In the genomic region with DNA sequence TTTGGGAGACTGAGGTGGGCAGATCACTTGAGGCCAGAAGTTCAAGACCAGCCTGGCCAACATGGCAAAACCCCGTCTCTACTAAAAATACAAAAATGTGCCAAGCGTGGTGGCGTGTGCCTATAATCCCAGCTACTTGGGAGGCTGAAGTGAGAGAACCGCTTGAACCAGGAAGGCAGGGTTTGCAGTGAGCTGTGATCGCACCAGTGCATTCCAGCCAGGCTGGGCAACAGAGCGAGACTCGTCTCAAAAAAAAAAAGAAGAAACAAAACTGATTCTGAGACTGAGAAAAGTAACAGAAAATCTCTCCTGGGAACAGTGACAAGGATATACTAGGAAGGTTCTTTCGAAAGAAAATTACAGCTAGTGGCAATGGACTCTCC, we compare ENCODE assay signal across 1 cellular context.
TF ChIP-seq lines count a peak whose summit lies in the region.

No MANE protein-coding gene starts in this region.

TF ChIP-seq in GM23338, 12 proteins besides CTCF, POLR2A, EP300 and RAD21 (continued from another document):
- TF ChIP-seq, protein P1, sequence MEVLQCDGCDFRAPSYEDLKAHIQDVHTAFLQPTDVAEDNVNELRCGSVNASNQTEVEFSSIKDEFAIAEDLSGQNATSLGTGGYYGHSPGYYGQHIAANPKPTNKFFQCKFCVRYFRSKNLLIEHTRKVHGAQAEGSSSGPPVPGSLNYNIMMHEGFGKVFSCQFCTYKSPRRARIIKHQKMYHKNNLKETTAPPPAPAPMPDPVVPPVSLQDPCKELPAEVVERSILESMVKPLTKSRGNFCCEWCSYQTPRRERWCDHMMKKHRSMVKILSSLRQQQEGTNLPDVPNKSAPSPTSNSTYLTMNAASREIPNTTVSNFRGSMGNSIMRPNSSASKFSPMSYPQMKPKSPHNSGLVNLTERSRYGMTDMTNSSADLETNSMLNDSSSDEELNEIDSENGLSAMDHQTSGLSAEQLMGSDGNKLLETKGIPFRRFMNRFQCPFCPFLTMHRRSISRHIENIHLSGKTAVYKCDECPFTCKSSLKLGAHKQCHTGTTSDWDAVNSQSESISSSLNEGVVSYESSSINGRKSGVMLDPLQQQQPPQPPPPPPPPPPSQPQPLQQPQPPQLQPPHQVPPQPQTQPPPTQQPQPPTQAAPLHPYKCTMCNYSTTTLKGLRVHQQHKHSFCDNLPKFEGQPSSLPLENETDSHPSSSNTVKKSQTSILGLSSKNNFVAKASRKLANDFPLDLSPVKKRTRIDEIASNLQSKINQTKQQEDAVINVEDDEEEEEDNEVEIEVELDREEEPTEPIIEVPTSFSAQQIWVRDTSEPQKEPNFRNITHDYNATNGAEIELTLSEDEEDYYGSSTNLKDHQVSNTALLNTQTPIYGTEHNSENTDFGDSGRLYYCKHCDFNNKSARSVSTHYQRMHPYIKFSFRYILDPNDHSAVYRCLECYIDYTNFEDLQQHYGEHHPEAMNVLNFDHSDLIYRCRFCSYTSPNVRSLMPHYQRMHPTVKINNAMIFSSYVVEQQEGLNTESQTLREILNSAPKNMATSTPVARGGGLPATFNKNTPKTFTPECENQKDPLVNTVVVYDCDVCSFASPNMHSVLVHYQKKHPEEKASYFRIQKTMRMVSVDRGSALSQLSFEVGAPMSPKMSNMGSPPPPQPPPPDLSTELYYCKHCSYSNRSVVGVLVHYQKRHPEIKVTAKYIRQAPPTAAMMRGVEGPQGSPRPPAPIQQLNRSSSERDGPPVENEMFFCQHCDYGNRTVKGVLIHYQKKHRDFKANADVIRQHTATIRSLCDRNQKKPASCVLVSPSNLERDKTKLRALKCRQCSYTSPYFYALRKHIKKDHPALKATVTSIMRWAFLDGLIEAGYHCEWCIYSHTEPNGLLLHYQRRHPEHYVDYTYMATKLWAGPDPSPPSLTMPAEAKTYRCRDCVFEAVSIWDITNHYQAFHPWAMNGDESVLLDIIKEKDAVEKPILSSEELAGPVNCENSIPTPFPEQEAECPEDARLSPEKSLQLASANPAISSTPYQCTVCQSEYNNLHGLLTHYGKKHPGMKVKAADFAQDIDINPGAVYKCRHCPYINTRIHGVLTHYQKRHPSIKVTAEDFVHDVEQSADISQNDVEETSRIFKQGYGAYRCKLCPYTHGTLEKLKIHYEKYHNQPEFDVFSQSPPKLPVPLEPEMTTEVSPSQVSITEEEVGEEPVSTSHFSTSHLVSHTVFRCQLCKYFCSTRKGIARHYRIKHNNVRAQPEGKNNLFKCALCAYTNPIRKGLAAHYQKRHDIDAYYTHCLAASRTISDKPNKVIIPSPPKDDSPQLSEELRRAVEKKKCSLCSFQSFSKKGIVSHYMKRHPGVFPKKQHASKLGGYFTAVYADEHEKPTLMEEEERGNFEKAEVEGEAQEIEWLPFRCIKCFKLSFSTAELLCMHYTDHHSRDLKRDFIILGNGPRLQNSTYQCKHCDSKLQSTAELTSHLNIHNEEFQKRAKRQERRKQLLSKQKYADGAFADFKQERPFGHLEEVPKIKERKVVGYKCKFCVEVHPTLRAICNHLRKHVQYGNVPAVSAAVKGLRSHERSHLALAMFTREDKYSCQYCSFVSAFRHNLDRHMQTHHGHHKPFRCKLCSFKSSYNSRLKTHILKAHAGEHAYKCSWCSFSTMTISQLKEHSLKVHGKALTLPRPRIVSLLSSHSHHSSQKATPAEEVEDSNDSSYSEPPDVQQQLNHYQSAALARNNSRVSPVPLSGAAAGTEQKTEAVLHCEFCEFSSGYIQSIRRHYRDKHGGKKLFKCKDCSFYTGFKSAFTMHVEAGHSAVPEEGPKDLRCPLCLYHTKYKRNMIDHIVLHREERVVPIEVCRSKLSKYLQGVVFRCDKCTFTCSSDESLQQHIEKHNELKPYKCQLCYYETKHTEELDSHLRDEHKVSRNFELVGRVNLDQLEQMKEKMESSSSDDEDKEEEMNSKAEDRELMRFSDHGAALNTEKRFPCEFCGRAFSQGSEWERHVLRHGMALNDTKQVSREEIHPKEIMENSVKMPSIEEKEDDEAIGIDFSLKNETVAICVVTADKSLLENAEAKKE (CRISPR knock-in tag; IDR thresholded peaks at IDR 0.05): no peak
- no peak for TF ChIP-seq POLR2AphosphoS5 (IDR thresholded peaks at IDR 0.05; ENCODE audit: low read depth)
- no peak for TF ChIP-seq ZNF114 (CRISPR knock-in tag; IDR thresholded peaks at IDR 0.05)
- TF ChIP-seq JUNB (IDR thresholded peaks at IDR 0.05; ENCODE audit: unreplicated experiment): no peak
